1 cellular context compared by ENCODE assay signal in genomic region chr19:40550951-40551350, GRCh38.
A peak's percentile ranks its signal among the peaks of the same experiment; 100 is the strongest.
TF ChIP-seq lines count a peak whose summit lies in the region.

No MANE protein-coding gene starts in this region.

TF ChIP-seq in HEK293, 187 proteins besides CTCF, POLR2A, EP300 and RAD21 (continued from another document):
- TF ChIP-seq PRDM10 (tag by site-specific recombination; IDR thresholded peaks at IDR 0.05) (no peak), ZNF629 (tag by site-specific recombination; IDR thresholded peaks at IDR 0.05) (no peak), AEBP2 (tag by site-specific recombination; IDR thresholded peaks at IDR 0.05; ENCODE audit: borderline replicate concordance) (no peak), ZNF239 (tag by site-specific recombination; IDR thresholded peaks at IDR 0.05) (no peak), GLIS1 (tag by site-specific recombination; IDR thresholded peaks at IDR 0.05) (0 out of 2 replicates have a peak, but pooled peaks have one; percentile 1), BCL11B (tag by site-specific recombination; IDR thresholded peaks at IDR 0.05; ENCODE audit: low read depth) (no peak), ZBTB21 (tag by site-specific recombination; IDR thresholded peaks at IDR 0.05) (no peak), ZFP69B (tag by site-specific recombination; IDR thresholded peaks at IDR 0.05) (no peak), ZXDB (tag by site-specific recombination; IDR thresholded peaks at IDR 0.05) (peak; percentile 97), GLI2 (tag by site-specific recombination; IDR thresholded peaks at IDR 0.05; ENCODE audit: borderline replicate concordance, low read depth) (no peak), ZNF416 (tag by site-specific recombination; IDR thresholded peaks at IDR 0.05) (no peak)
